ENCODE assay signal across 1 cellular context in genomic region chr16:52384378-52384777, GRCh38.
TF ChIP-seq lines count a peak whose summit lies in the region.

No MANE protein-coding gene starts in this region.

TF ChIP-seq in HepG2, 621 proteins besides CTCF, POLR2A, EP300 and RAD21 (continued from another document and continues in another):
- TF ChIP-seq PBX2 (CRISPR knock-in tag; IDR thresholded peaks at IDR 0.05) (no peak), XBP1 (CRISPR knock-in tag; IDR thresholded peaks at IDR 0.05) (no peak), FOXK2 (IDR thresholded peaks at IDR 0.05) (no peak), E2F2 (CRISPR knock-in tag; IDR thresholded peaks at IDR 0.05; ENCODE audit: borderline replicate concordance) (no peak), ZFP91 (CRISPR knock-in tag; IDR thresholded peaks at IDR 0.05; ENCODE audit: borderline replicate concordance) (no peak), FOXP1 (IDR thresholded peaks at IDR 0.05) (no peak), FOXP1 (CRISPR knock-in tag; IDR thresholded peaks at IDR 0.05) (no peak), GABPA (IDR thresholded peaks at IDR 0.05; ENCODE audit: low read depth, low read length) (no peak), GABPA (CRISPR knock-in tag; IDR thresholded peaks at IDR 0.05; ENCODE audit: low read depth) (peak; percentile 33; the same call in 1 of the 2 replicates), HOXA7 (CRISPR knock-in tag; IDR thresholded peaks at IDR 0.05) (no peak), ZNF780A (CRISPR knock-in tag; IDR thresholded peaks at IDR 0.05) (no peak), TCF7L2 (IDR thresholded peaks at IDR 0.05; ENCODE audit: low read depth, low read length) (no peak), HNF1A (IDR thresholded peaks at IDR 0.05; ENCODE audit: low read depth) (no peak), HNF1A (CRISPR knock-in tag; IDR thresholded peaks at IDR 0.05; ENCODE audit: borderline replicate concordance) (no peak), KDM2A (CRISPR knock-in tag; IDR thresholded peaks at IDR 0.05; ENCODE audit: borderline replicate concordance, low read depth) (no peak), IKZF5 (CRISPR knock-in tag; IDR thresholded peaks at IDR 0.05) (no peak), ZNF142 (CRISPR knock-in tag; IDR thresholded peaks at IDR 0.05) (no peak), MYPOP (CRISPR knock-in tag; IDR thresholded peaks at IDR 0.05) (no peak), NRL (CRISPR knock-in tag; IDR thresholded peaks at IDR 0.05; ENCODE audit: borderline replicate concordance) (no peak), ARNT2 (CRISPR knock-in tag; IDR thresholded peaks at IDR 0.05; ENCODE audit: low read depth) (no peak), ZNF841 (CRISPR knock-in tag; IDR thresholded peaks at IDR 0.05; ENCODE audit: borderline replicate concordance) (no peak), PHF21A (CRISPR knock-in tag; IDR thresholded peaks at IDR 0.05) (no peak), ARID3A (IDR thresholded peaks at IDR 0.05; ENCODE audit: low read depth, low read length) (peak; percentile 42; the same call in 1 of the 2 replicates), CERS6 (CRISPR knock-in tag; IDR thresholded peaks at IDR 0.05) (no peak), ZNF768 (CRISPR knock-in tag; IDR thresholded peaks at IDR 0.05) (no peak), CREB3 (CRISPR knock-in tag; IDR thresholded peaks at IDR 0.05) (no peak), ZNF777 (CRISPR knock-in tag; IDR thresholded peaks at IDR 0.05) (no peak), NR2F6 (IDR thresholded peaks at IDR 0.05) (no peak), NR2F6 (CRISPR knock-in tag; IDR thresholded peaks at IDR 0.05) (no peak), KLF16 (CRISPR knock-in tag; IDR thresholded peaks at IDR 0.05) (peak in 1 of 2 experiments; percentile 57; a peak in 1 of 4 replicates), SOX5 (CRISPR knock-in tag; IDR thresholded peaks at IDR 0.05; ENCODE audit: borderline replicate concordance) (0 out of 2 replicates have a peak, but pooled peaks have one; percentile 14), JUNB (CRISPR knock-in tag; IDR thresholded peaks at IDR 0.05; ENCODE audit: borderline replicate concordance) (no peak), SP4 (CRISPR knock-in tag; IDR thresholded peaks at IDR 0.05) (no peak), SOX6 (IDR thresholded peaks at IDR 0.05) (no peak), SOX6 (CRISPR knock-in tag; IDR thresholded peaks at IDR 0.05) (no peak), ZNF790 (CRISPR knock-in tag; IDR thresholded peaks at IDR 0.05; ENCODE audit: borderline replicate concordance) (no peak)
